In the genomic region with DNA sequence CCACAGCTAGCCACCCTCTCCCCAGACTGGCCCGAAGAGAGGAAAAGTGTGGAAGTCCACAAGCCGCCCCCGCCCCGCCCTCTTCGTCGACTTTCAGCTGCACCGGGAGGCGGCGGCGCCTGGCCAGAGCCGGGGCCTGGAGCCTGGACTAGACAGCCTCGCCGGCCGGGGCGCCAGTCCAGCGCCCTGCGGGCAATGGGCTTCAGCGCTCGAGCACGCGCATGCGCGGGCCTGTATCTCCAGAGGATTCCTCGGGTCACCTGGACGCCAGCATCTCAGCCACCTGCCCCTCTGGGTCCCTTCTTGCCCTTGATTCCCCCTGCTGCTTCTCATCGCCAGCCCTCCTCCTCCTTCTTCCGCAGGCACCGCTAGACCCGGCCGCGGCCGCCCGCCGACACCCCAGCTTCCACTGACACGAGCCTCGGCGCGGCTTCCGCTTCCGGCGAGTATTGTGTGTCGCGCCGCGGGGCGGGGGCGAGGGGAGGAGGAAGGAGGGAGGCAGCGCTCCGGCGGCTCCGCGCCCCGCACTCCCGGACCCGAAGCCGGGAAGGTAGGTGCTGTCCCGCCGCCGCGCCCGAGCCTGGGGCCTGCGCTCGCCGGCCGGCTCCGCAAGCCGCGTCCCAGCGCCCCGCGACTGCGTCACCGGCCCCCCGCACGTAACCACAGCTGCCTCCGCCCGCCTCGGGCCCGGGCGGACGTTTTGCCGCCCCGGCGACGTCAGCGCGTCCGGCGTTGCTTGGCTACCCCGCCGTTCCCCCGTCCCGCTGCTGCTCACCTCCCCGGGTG, we compare ENCODE assay signal across 8 cellular contexts. TPM values are rescaled to one million over a fixed set of nuclear protein-coding genes. Genes with fewer than 3 reads are reported as not detected.
DNase-seq lines count a peak whose midpoint lies in the region; ATAC-seq and TF ChIP-seq lines count a peak whose summit lies in the region.

A gene (plus strand): TSS at position 482 of the 786 bp plus-strand sequence. CDS start 2,391 bp downstream, outside the sequence.

- H3K4me3 ChIP-seq in GM23338 = peak within 1 kb of the TSS; percentile 61
- H3K4me3 ChIP-seq in RWPE2 (ENCODE audit: severe bottlenecking) = peak within 1 kb of the TSS; percentile 71
- H3K4me3 ChIP-seq in fibroblast of lung (replicated peaks in 1 of 4; ENCODE audit: control extremely low read depth in 1 of 4, insufficient read depth in 1 of 4, low read depth in 3 of 4, low read length in 4 of 4) = peak within 1 kb of the TSS; percentile 94 to 99 (median 98)

- DNase-seq in Daoy (ENCODE audit: low read depth) (peak; percentile 91), GM23338 (ENCODE audit: low spot score) (peak; percentile 81), LHCN-M2 (ENCODE audit: low read depth) (peak; percentile 68), RWPE2 (ENCODE audit: low spot score) (peak; percentile 80), fibroblast of lung (ENCODE audit: low read depth in 2 of 2) (peak; percentile 79 to 81)
- DNase-seq in naive thymus-derived CD8-positive, alpha-beta T cell = peak; percentile 82 to 94 (median 92)
- DNase-seq in stimulated activated naive B cell treated with anti-CD40 and anti-IgM and Interleukin-4, amounts not matched to agents 10 μg/mL and 1 μg/mL and 100 μg/mL, for 72 hours = peak; percentile 83

- H3K4me2 ChIP-seq in GM23338 (peak within 1 kb of the TSS; percentile 77), fibroblast of lung (ENCODE audit: extremely low read depth, insufficient read depth, low read length) (peak within 1 kb of the TSS; percentile 96)

- peaks cover 28% of the 10 kb centered on the region for H3K4me1 ChIP-seq in GM23338 (ENCODE audit: insufficient read depth)
- H3K4me1 ChIP-seq in RWPE2 (ENCODE audit: insufficient read depth, poor library complexity, severe bottlenecking) = peaks cover 18% of the 10 kb centered on the region
- H3K4me1 ChIP-seq in fibroblast of lung (ENCODE audit: control insufficient read depth, extremely low read depth, insufficient read depth, low read length) = peaks cover 2% of the 10 kb centered on the region

- peaks cover 15% of the 10 kb centered on the region for H3K27me3 Mint-ChIP-seq in GM23338 (ENCODE audit: insufficient read depth, low read depth, poor library complexity)
- no peaks in the 10 kb centered on the region for H3K27me3 Mint-ChIP-seq in activated T-helper 17 cell treated with anti-CD3 and anti-CD28 coated beads, Interleukin-2, amount 50 U/mL, for 72 hours
- H3K27me3 Mint-ChIP-seq in naive thymus-derived CD8-positive, alpha-beta T cell = no peaks in the 10 kb centered on the region
- H3K27me3 Mint-ChIP-seq in stimulated activated naive B cell treated with anti-CD40 and anti-IgM and Interleukin-4, amounts not matched to agents 10 μg/mL and 1 μg/mL and 100 μg/mL, for 72 hours = no peaks in the 10 kb centered on the region

- H3F3A ChIP-seq in GM23338 (replicated peaks; ENCODE audit: low read depth) = no peaks in the 10 kb centered on the region

- POLR2A ChIA-PET in naive thymus-derived CD8-positive, alpha-beta T cell (lab: Charles Lee) = interaction anchor here (0.6 to 4.1 kb wide), 18 partner anchors 10 to 1590 kb away, joined by 3 to 36 read pairs (median 4); a partner anchor contains a TSS

- H3K27ac ChIP-seq in GM23338 (ENCODE audit: low read depth) = peak within 1 kb of the TSS; percentile 98
- peak within 1 kb of the TSS; percentile 81 for H3K27ac ChIP-seq in RWPE2 (ENCODE audit: poor library complexity, severe bottlenecking)
- H3K27ac ChIP-seq in fibroblast of lung (ENCODE audit: insufficient read depth, low read length) = peak within 1 kb of the TSS; percentile 99

- H3K36me3 Mint-ChIP-seq in GM23338 (ENCODE audit: low read depth) = peaks cover 34% of the 10 kb centered on the region
- peaks cover 80% of the 10 kb centered on the region for H3K36me3 Mint-ChIP-seq in activated T-helper 17 cell treated with anti-CD3 and anti-CD28 coated beads, Interleukin-2, amount 50 U/mL, for 72 hours (ENCODE audit: low read depth)
- peaks cover 0 to 33% (median 5%) of the 10 kb centered on the region in 3 donors for H3K36me3 Mint-ChIP-seq in naive thymus-derived CD8-positive, alpha-beta T cell
- peaks cover 24 to 35% of the 10 kb centered on the region in 2 donors for H3K36me3 Mint-ChIP-seq in stimulated activated naive B cell treated with anti-CD40 and anti-IgM and Interleukin-4, amounts not matched to agents 10 μg/mL and 1 μg/mL and 100 μg/mL, for 72 hours

- peaks cover 13% of the 10 kb centered on the region for H3K36me3 ChIP-seq in GM23338 (ENCODE audit: insufficient read depth)
- H3K36me3 ChIP-seq in RWPE2 (ENCODE audit: low read depth) = peaks cover 32% of the 10 kb centered on the region
- peaks cover 6% of the 10 kb centered on the region for H3K36me3 ChIP-seq in fibroblast of lung (ENCODE audit: control insufficient read depth, insufficient read depth, low read length)

- peak within 1 kb of the TSS; percentile 90 for H3K4me3 Mint-ChIP-seq in GM23338
- peak within 1 kb of the TSS; percentile 90 for H3K4me3 Mint-ChIP-seq in activated T-helper 17 cell treated with anti-CD3 and anti-CD28 coated beads, Interleukin-2, amount 50 U/mL, for 72 hours
- peak within 1 kb of the TSS; percentile 87 to 99 (median 98) for H3K4me3 Mint-ChIP-seq in naive thymus-derived CD8-positive, alpha-beta T cell
- peak within 1 kb of the TSS; percentile 95 to 96 for H3K4me3 Mint-ChIP-seq in stimulated activated naive B cell treated with anti-CD40 and anti-IgM and Interleukin-4, amounts not matched to agents 10 μg/mL and 1 μg/mL and 100 μg/mL, for 72 hours

- H3K9ac ChIP-seq in fibroblast of lung (ENCODE audit: insufficient read depth, low read length) = peak within 1 kb of the TSS; percentile 99

- H3K27me3 ChIP-seq in GM23338 (ENCODE audit: insufficient read depth) = no peaks in the 10 kb centered on the region
- no peaks in the 10 kb centered on the region for H3K27me3 ChIP-seq in RWPE2 (ENCODE audit: insufficient read depth, poor library complexity, severe bottlenecking)
- no peaks in the 10 kb centered on the region for H3K27me3 ChIP-seq in fibroblast of lung (ENCODE audit: control insufficient read depth, insufficient read depth, low read length)

- no peaks in the 10 kb centered on the region for H3K9me3 ChIP-seq in RWPE2 (ENCODE audit: severe bottlenecking)
- no peaks in the 10 kb centered on the region for H3K9me3 ChIP-seq in fibroblast of lung (ENCODE audit: control insufficient read depth, insufficient read depth, low read depth, low read length)

- peaks cover 41% of the 10 kb centered on the region for H3K4me1 Mint-ChIP-seq in GM23338
- peaks cover 42% of the 10 kb centered on the region for H3K4me1 Mint-ChIP-seq in activated T-helper 17 cell treated with anti-CD3 and anti-CD28 coated beads, Interleukin-2, amount 50 U/mL, for 72 hours
- H3K4me1 Mint-ChIP-seq in naive thymus-derived CD8-positive, alpha-beta T cell = peaks cover 38 to 64% (median 57%) of the 10 kb centered on the region in 4 donors
- peaks cover 31 to 46% of the 10 kb centered on the region in 2 donors for H3K4me1 Mint-ChIP-seq in stimulated activated naive B cell treated with anti-CD40 and anti-IgM and Interleukin-4, amounts not matched to agents 10 μg/mL and 1 μg/mL and 100 μg/mL, for 72 hours

- TF ChIP-seq CTCF in GM23338 (conservative IDR thresholded peaks at IDR 0.05; ENCODE audit: low read depth in 2 of 2) = no peak
- no peak for TF ChIP-seq CTCF in RWPE2 (IDR thresholded peaks at IDR 0.05; ENCODE audit: poor library complexity, severe bottlenecking)
- TF ChIP-seq CTCF in fibroblast of lung (conservative IDR thresholded peaks at IDR 0.05 in 1 of 2, IDR thresholded peaks at IDR 0.05 in 1 of 2; ENCODE audit: low read depth in 1 of 2, low read length in 2 of 2) = no peak

- peak within 1 kb of the TSS; percentile 99 for H3K27ac Mint-ChIP-seq in GM23338
- H3K27ac Mint-ChIP-seq in activated T-helper 17 cell treated with anti-CD3 and anti-CD28 coated beads, Interleukin-2, amount 50 U/mL, for 72 hours = peak within 1 kb of the TSS; percentile 91
- peak within 1 kb of the TSS; percentile 93 to 100 (median 99) for H3K27ac Mint-ChIP-seq in naive thymus-derived CD8-positive, alpha-beta T cell
- H3K27ac Mint-ChIP-seq in stimulated activated naive B cell treated with anti-CD40 and anti-IgM and Interleukin-4, amounts not matched to agents 10 μg/mL and 1 μg/mL and 100 μg/mL, for 72 hours = peak within 1 kb of the TSS; percentile 99

- H2AFZ ChIP-seq in GM23338 = peak within 1 kb of the TSS; percentile 69
- peak within 1 kb of the TSS; percentile 92 for H2AFZ ChIP-seq in fibroblast of lung (ENCODE audit: low read length)

- no peaks in the 10 kb centered on the region for H3K9me2 ChIP-seq in GM23338 (ENCODE audit: insufficient read depth)

- ATAC-seq in GM23338 = peak; percentile 61
- peak; percentile 76 for ATAC-seq in RWPE2 (ENCODE audit: low read depth)
- peak; percentile 72 for ATAC-seq in activated T-helper 17 cell treated with anti-CD3 and anti-CD28 coated beads, Interleukin-2, amount 50 U/mL, for 72 hours (replicated peaks)
- ATAC-seq in naive thymus-derived CD8-positive, alpha-beta T cell = peak; percentile 68 to 72
- peak; percentile 79 to 83 for ATAC-seq in stimulated activated naive B cell treated with anti-CD40 and anti-IgM and Interleukin-4, amounts not matched to agents 10 μg/mL and 1 μg/mL and 100 μg/mL, for 72 hours (replicated peaks)

- H3K79me2 ChIP-seq in GM23338 (replicated peaks; ENCODE audit: insufficient read depth) (peaks cover 57% of the 10 kb centered on the region), fibroblast of lung (ENCODE audit: control insufficient read depth, insufficient read depth, low read length) (peaks cover 42% of the 10 kb centered on the region)

- no peaks in the 10 kb centered on the region for H3K9me3 Mint-ChIP-seq in GM23338
- no peaks in the 10 kb centered on the region for H3K9me3 Mint-ChIP-seq in activated T-helper 17 cell treated with anti-CD3 and anti-CD28 coated beads, Interleukin-2, amount 50 U/mL, for 72 hours
- no peaks in the 10 kb centered on the region for H3K9me3 Mint-ChIP-seq in naive thymus-derived CD8-positive, alpha-beta T cell
- H3K9me3 Mint-ChIP-seq in stimulated activated naive B cell treated with anti-CD40 and anti-IgM and Interleukin-4, amounts not matched to agents 10 μg/mL and 1 μg/mL and 100 μg/mL, for 72 hours = no peaks in the 10 kb centered on the region

- H4K20me1 ChIP-seq in GM23338 (replicated peaks; ENCODE audit: insufficient read depth) (no peaks in the 10 kb centered on the region; the same call in none of the 2 replicates), fibroblast of lung (ENCODE audit: control insufficient read depth, extremely low read depth, insufficient read depth, low read length) (peaks cover under 1% of the 10 kb centered on the region)

RNA-seq across cellular contexts. Expression of the gene that starts here (rescaled TPM):
- total RNA-seq in Daoy (2014; rRNA removed; shearing (Covaris generic)) = 18.2 and 21.4 TPM in 2 replicates
- total RNA-seq in GM23338 (2014; rRNA removed; shearing (Covaris generic)) = 14.6 and 19.2 TPM in 2 replicates
- polyA plus RNA-seq in GM23338 (2016; fragmentation: Nextera tagmentation; extraction: Ambion mirVana) = 5.4 and 5.9 TPM in 2 replicates
- total RNA-seq in LHCN-M2 (2014; rRNA removed) = 10.8 and 13.1 TPM in 2 replicates
- 5.7 TPM for polyA plus RNA-seq in LHCN-M2 (2012)
- total RNA-seq in activated T-helper 17 cell treated with anti-CD3 and anti-CD28 coated beads, Interleukin-2, amount 50 U/mL, for 72 hours = 10 to 100 TPM; 12.4 to 16.1 TPM
- 10.3 and 11.9 TPM in 2 replicates for total RNA-seq in fibroblast of lung
- polyA plus RNA-seq in fibroblast of lung = 6.7 and 7.8 TPM in 2 replicates
- 6.9 and 7.0 TPM in 2 replicates for polyA plus RNA-seq in fibroblast of lung (2012)
- 6.2 and 16.1 TPM in 2 replicates for polyA minus RNA-seq in fibroblast of lung (ENCODE audit: low replicate concordance)
- 10 to 100 TPM; 22.1 to 23.1 TPM for total RNA-seq in naive thymus-derived CD8-positive, alpha-beta T cell
- 10 to 100 TPM in 2 of 3 donors, 1 to 10 TPM in 1; 6.6 to 15.4 (median 12.7) TPM for polyA plus RNA-seq in naive thymus-derived CD8-positive, alpha-beta T cell

Comparison
In these comparisons a context has a peak if more than half of its experiments do, and no peak if none do; other contexts are left out.
1. Peak in every context shown above with its lines: DNase-seq, ATAC-seq, H3K4me3 ChIP-seq and H3K27ac ChIP-seq.